ENCODE assay signal across 19 cellular contexts in the genomic region with DNA sequence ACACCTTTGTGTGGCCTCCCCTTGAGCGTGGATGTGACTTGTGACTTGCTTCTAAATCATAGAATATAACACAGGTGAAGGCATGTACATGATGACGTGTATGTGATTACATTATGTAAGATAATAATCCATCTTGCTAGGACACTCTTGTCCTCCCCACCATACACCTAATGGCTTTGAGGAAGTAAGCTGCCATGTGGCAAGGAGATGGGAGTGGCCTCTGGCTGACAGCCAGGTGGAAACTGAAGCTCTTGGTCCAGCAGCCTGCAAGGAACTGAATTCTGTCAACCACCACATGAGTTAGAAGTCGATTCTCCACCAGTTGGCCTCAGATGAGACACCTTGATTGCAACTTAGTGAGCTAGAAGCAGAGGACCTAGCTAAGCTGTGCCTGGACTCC.
DNase-seq lines count a peak whose midpoint lies in the region; ATAC-seq, FAIRE-seq and TF ChIP-seq lines count a peak whose summit lies in the region.
"Had no signal": no experiment of that assay in that cellular context is flagged by ENCODE, and none has a peak within 500 bp of the region (broad histone marks: within the 10 kb centered on the region; RNA-seq: fewer than 3 reads in every experiment).

No MANE protein-coding gene starts in this region.

- H3K36me3 ChIP-seq in bronchial epithelial cell (ENCODE audit: control insufficient read depth, insufficient read depth, low read length), result no peaks in the 10 kb centered on the region
- H3K36me3 ChIP-seq: gastrocnemius medialis, MG63 had no signal

- no peak for FAIRE-seq in bronchial epithelial cell (lab: Jason Lieb, UNC)
- FAIRE-seq: GM19239 had no signal

- peak; percentile 4 for DNase-seq in NCI-H2029 (lab: John Stamatoyannopoulos, UW)
- no peak for DNase-seq in NCI-H2029 treated with DMSO at 0.1 percent for 48 hours (lab: John Stamatoyannopoulos, UW)
- peak; percentile 61 for DNase-seq in NCI-H69 (lab: John Stamatoyannopoulos, UW)
- DNase-seq in bronchial epithelial cell (ENCODE audit: low read depth), result peak; percentile 23
- peak; percentile 18 for DNase-seq in renal cortical epithelial cell (ENCODE audit: low read depth)
- no peak for DNase-seq in NCI-H1092 (lab: John Stamatoyannopoulos, UW)
- DNase-seq: activated CD4-positive, alpha-beta T cell treated with anti-CD3 and anti-CD28 coated beads, Interleukin-2, amount 50 U/mL, for 48 hours; activated naive CD4-positive, alpha-beta T cell treated with Interleukin-2 at 50 U/mL for 16 hours; amygdala; gastrocnemius medialis; kidney glomerular epithelial cell; mesendoderm; MG63; NCI-H526 treated with DMSO at 0.1 percent for 48 hours; stimulated activated CD4-positive, alpha-beta T cell treated with anti-CD3 and anti-CD28 coated beads, Interleukin-2, amount 100 ng/mL, for 24 hours had no signal

- TF ChIP-seq CTCF in bronchial epithelial cell (IDR thresholded peaks at IDR 0.05; ENCODE audit: insufficient read depth, low read length, severe bottlenecking), result no peak

- H3K4me3 ChIP-seq in bronchial epithelial cell (ENCODE audit: low read depth, low read length), result no peak overlapping the region
- H3K4me3 ChIP-seq: gastrocnemius medialis, MG63 had no signal

- no peak for ATAC-seq in HG03457 (IDR thresholded peaks at IDR 0.05; ENCODE audit: unreplicated experiment)
- no peak for ATAC-seq in GM19023 (IDR thresholded peaks at IDR 0.05; ENCODE audit: unreplicated experiment)
- ATAC-seq: gastrocnemius medialis; natural killer cell treated with Interleukin-12 subunit alpha and Interleukin-12 subunit beta and Interleukin-15 and Interleukin-18, amount 100 ng/mL, for 72 hours had no signal

- no peaks in the 10 kb centered on the region for H3K27me3 ChIP-seq in bronchial epithelial cell (ENCODE audit: control insufficient read depth, insufficient read depth, low read length)
- H3K27me3 ChIP-seq: gastrocnemius medialis, MG63 had no signal

Comparison
In these comparisons a context has a peak if more than half of its experiments do, and no peak if none do; other contexts are left out.
1. DNase-seq: peak in NCI-H2029 (single experiment), NCI-H69 (single experiment), bronchial epithelial cell (single experiment) and renal cortical epithelial cell (single experiment); none in NCI-H2029 treated with DMSO at 0.1 percent for 48 hours (single experiment) and NCI-H1092 (single experiment).